In the genomic region with DNA sequence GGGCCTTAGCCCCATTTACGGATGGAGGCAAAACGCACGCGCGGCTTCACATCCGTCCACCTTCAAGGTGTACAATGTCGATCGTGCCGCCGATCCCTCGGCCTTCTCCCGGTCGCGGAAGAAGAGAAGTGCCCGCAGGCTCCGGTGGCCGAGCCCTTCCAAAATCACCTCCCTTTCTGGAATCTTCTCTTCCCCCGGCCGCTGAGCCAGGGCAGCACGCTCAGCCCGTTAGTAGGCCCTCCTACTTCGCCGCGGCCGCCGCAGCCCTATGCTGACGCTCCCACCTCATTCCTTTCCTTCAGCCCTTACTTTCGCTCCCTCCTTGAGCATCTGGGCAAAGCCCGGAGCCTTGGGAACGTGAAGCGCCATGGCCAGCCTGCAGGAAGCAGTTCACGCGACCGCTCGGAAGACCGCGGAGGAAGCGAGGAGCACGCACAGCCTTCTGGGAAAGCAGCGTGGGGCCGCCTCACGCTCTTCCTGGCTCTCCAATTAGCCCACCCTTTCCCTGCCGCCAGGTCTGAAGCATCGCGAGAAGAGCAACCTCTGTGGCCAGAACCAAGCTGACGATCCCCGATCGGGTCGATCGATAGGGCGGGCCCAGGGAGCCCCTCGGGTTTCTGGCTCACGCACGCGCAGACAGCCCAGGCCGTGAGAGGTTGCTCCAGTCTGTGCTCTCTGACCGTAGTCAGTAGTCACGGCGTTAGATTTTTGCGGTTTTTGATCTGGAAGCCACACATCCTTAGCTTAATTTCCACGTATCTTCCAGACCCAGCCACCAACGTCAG, we compare ENCODE assay signal across 8 cellular contexts. TPM values are rescaled to one million over a fixed set of nuclear protein-coding genes. Genes with fewer than 3 reads are reported as not detected.
DNase-seq lines count a peak whose midpoint lies in the region; ATAC-seq and TF ChIP-seq lines count a peak whose summit lies in the region.

A gene with protein sequence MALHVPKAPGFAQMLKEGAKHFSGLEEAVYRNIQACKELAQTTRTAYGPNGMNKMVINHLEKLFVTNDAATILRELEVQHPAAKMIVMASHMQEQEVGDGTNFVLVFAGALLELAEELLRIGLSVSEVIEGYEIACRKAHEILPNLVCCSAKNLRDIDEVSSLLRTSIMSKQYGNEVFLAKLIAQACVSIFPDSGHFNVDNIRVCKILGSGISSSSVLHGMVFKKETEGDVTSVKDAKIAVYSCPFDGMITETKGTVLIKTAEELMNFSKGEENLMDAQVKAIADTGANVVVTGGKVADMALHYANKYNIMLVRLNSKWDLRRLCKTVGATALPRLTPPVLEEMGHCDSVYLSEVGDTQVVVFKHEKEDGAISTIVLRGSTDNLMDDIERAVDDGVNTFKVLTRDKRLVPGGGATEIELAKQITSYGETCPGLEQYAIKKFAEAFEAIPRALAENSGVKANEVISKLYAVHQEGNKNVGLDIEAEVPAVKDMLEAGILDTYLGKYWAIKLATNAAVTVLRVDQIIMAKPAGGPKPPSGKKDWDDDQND (minus strand): TSS at position 427 of the 785 bp plus-strand sequence. CDS start 58 bp downstream, at position 369.

- DNase-seq in GM13977 (ENCODE audit: low spot score) (peak; percentile 95), NCI-H1694 (lab: John Stamatoyannopoulos, UW) (peak; percentile 100), amniotic stem cell (lab: John Stamatoyannopoulos, UW) (peak; percentile 100), heart right ventricle (peak; percentile 99 to 100), posterior cingulate gyrus (peak; percentile 97 to 100 (median 98)), upper lobe of left lung (peak; percentile 96 to 99)

- H3K27me3 ChIP-seq in heart right ventricle (no peaks in the 10 kb centered on the region), upper lobe of left lung (no peaks in the 10 kb centered on the region)

- TF ChIP-seq CTCF in GM13977 (IDR thresholded peaks at IDR 0.05; ENCODE audit: extremely low read depth, insufficient read depth, missing control alignments) (no peak), heart right ventricle (IDR thresholded peaks at IDR 0.05) (no peak), upper lobe of left lung (IDR thresholded peaks at IDR 0.05) (peak in 2 of 6 experiments; percentile 6 to 40)

- peak within 1 kb of the TSS; percentile 98 for H3K4me3 Mint-ChIP-seq in T-helper 1 cell treated with Interleukin-12 subunit alpha and Interleukin-12 subunit beta and Interleukin-4 antibody, amounts not matched to agents 30 μg/mL and 1 μg/mL, for 36 hours

- no peaks in the 10 kb centered on the region for H3K27me3 Mint-ChIP-seq in T-helper 1 cell treated with Interleukin-12 subunit alpha and Interleukin-12 subunit beta and Interleukin-4 antibody, amounts not matched to agents 30 μg/mL and 1 μg/mL, for 36 hours (ENCODE audit: low read depth)

- H3K9me3 ChIP-seq in heart right ventricle (no peaks in the 10 kb centered on the region), upper lobe of left lung (no peaks in the 10 kb centered on the region)

- H3K4me3 ChIP-seq in heart right ventricle (peak within 1 kb of the TSS; percentile 64 to 99 (median 84)), upper lobe of left lung (peak within 1 kb of the TSS; percentile 81 to 98 (median 93))

- TF ChIP-seq EP300 in upper lobe of left lung (IDR thresholded peaks at IDR 0.05), result peak in 1 of 4 donors; percentile 44

- intact Hi-C loops in heart right ventricle (cut with DNase I) (loop anchor here in 5 of 10 donors (1.0 to 5.0 kb wide), 2 partner anchors 46 to 49 kb away; a partner anchor contains a TSS), posterior cingulate gyrus (cut with DNase I) (loop anchor here (2.0 to 5.0 kb wide), 2 partner anchors 49 to 224 kb away; a partner anchor contains a TSS)

- peaks cover 40% of the 10 kb centered on the region for H3K4me1 Mint-ChIP-seq in T-helper 1 cell treated with Interleukin-12 subunit alpha and Interleukin-12 subunit beta and Interleukin-4 antibody, amounts not matched to agents 30 μg/mL and 1 μg/mL, for 36 hours (ENCODE audit: low read depth)

- H3K9me3 Mint-ChIP-seq in T-helper 1 cell treated with Interleukin-12 subunit alpha and Interleukin-12 subunit beta and Interleukin-4 antibody, amounts not matched to agents 30 μg/mL and 1 μg/mL, for 36 hours, result peaks cover 4% of the 10 kb centered on the region

- peaks cover 0 to 29% (median 6%) of the 10 kb centered on the region in 9 donors for H3K36me3 ChIP-seq in heart right ventricle
- peaks cover 0 to 10% (median 5%) of the 10 kb centered on the region in 4 donors for H3K36me3 ChIP-seq in upper lobe of left lung

- peak within 1 kb of the TSS; percentile 98 for H3K27ac Mint-ChIP-seq in T-helper 1 cell treated with Interleukin-12 subunit alpha and Interleukin-12 subunit beta and Interleukin-4 antibody, amounts not matched to agents 30 μg/mL and 1 μg/mL, for 36 hours

- H3K4me1 ChIP-seq in heart right ventricle (peaks cover 2 to 49% (median 30%) of the 10 kb centered on the region in 9 donors), upper lobe of left lung (peaks cover 19 to 38% (median 21%) of the 10 kb centered on the region in 4 donors)

- TF ChIP-seq POLR2A in upper lobe of left lung (IDR thresholded peaks at IDR 0.05), result peak in 3 of 4 donors; percentile 82 to 93 (median 85)

- WGBS in heart right ventricle, 2 donors, result 0% methylated on average over 62 of the region's 62 CpGs
- WGBS in upper lobe of left lung, 2 donors, result 0 to 1% methylated on average over 47 to 57 of the region's 62 CpGs

- in situ Hi-C loops in GM13977 (cut with MboI; ENCODE audit: low pct_unique_long_range_greater_than_20kb, low sequenced_read_pairs, unreplicated experiment), result no loop called here

- H3K27ac ChIP-seq in heart right ventricle (peak within 1 kb of the TSS; percentile 65 to 96 (median 90)), upper lobe of left lung (peak within 1 kb of the TSS; percentile 90 to 92 (median 90))

- H3K36me3 Mint-ChIP-seq in T-helper 1 cell treated with Interleukin-12 subunit alpha and Interleukin-12 subunit beta and Interleukin-4 antibody, amounts not matched to agents 30 μg/mL and 1 μg/mL, for 36 hours (ENCODE audit: low read depth), result peaks cover 17% of the 10 kb centered on the region

- peak; percentile 87 for ATAC-seq in HG02884 (IDR thresholded peaks at IDR 0.05; ENCODE audit: unreplicated experiment)
- ATAC-seq in heart right ventricle, result peak; percentile 97 to 99 (median 98)
- peak; percentile 98 to 99 for ATAC-seq in upper lobe of left lung (ENCODE audit: low FRiP score in 2 of 2)

RNA-seq across cellular contexts. Expression of the gene that starts here (rescaled TPM):
- total RNA-seq in heart right ventricle, result 100 to 1,000 TPM in 7 of 10 donors, 10 to 100 TPM in 3; 90.0 to 126 (median 112) TPM
- polyA plus RNA-seq in heart right ventricle, result 100 to 1,000 TPM in 1 of 2 donors, 10 to 100 TPM in 1; 75.6 to 156 TPM
- total RNA-seq in upper lobe of left lung, result 100 to 1,000 TPM in 3 of 6 donors, 10 to 100 TPM in 3; 39.8 to 133 (median 99.0) TPM

Comparison
In these comparisons a context has a peak if more than half of its experiments do, and no peak if none do; other contexts are left out.
1. Peak in every context shown above with its lines: DNase-seq, ATAC-seq, H3K4me3 ChIP-seq and H3K27ac ChIP-seq.